11 cellular contexts compared by ENCODE assay signal in the genomic region with DNA sequence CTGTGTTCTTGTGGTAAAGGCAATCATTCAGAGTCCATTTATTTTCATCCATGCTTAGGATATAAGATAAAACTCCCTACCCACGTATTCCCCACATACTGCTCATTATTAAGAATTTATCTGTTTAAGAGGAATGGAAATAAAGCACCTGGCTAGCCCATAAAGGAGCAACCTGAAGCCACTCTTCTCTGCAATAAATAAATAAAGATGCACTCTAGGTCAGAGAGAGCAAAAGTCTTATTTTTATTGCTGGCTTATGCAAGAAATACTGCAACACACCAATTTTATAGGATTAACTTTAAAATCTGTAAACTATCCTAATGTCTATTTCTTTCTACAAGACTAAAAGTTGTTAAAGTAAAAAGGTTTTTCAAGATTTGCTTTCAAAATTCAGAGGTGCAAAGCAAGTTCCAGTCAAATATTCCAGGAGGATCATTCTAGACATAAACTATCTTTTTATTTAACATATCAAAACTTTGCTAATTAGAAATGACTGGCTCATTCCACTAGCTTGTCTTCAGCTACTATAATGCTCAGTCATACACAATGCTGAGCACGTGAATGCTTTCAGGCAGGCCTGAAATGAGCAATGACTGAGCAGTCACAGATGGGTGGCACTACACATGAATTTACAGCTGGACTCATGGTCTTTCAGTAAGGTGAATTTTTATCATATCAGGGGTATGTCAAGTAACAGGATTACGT. TPM values are rescaled to one million over a fixed set of nuclear protein-coding genes. Genes with fewer than 3 reads are reported as not detected.
A peak's percentile ranks its signal among the peaks of the same experiment; 100 is the strongest.
DNase-seq lines count a peak whose midpoint lies in the region; ATAC-seq and TF ChIP-seq lines count a peak whose summit lies in the region.
"Had no signal": no experiment of that assay in that cellular context is flagged by ENCODE, and none has a peak within 500 bp of the region (broad histone marks: within the 10 kb centered on the region; RNA-seq: fewer than 3 reads in every experiment).

No MANE protein-coding gene starts in this region.

- no peak overlapping the region for H3K4me3 ChIP-seq in psoas muscle
- H3K4me3 ChIP-seq: SK-N-MC had no signal

- intact Hi-C loops in psoas muscle (cut with DNase I) = no loop called here

- ATAC-seq in psoas muscle (peak; percentile 60 to 76 (median 70)), HG03280 (IDR thresholded peaks at IDR 0.05; ENCODE audit: unreplicated experiment) (no peak), HG03354 (IDR thresholded peaks at IDR 0.05; ENCODE audit: poor library complexity, severe bottlenecking, unreplicated experiment) (no peak)
- ATAC-seq: activated CD8-positive, alpha-beta memory T cell treated with anti-CD3 and anti-CD28 coated beads, Interleukin-2, amount 10 ng/mL, durations not matched to agents 7 days and 5 days had no signal

- H3K36me3 ChIP-seq in psoas muscle (ENCODE audit: insufficient read depth in 1 of 2, low read depth in 1 of 2) = no peaks in the 10 kb centered on the region

- H3K27me3 ChIP-seq in psoas muscle (ENCODE audit: insufficient read depth in 3 of 3, low read length in 2 of 3) = no peaks in the 10 kb centered on the region

- no peak overlapping the region for H3K27ac ChIP-seq in psoas muscle
- H3K27ac ChIP-seq: SK-N-MC had no signal

- peaks cover 43% of the 10 kb centered on the region for H3K4me1 ChIP-seq in psoas muscle

- peak; percentile 56 for DNase-seq in HCEC 1CT
- peak; percentile 74 for DNase-seq in RKO (ENCODE audit: low spot score)
- peak; percentile 60 for DNase-seq in glomerular visceral epithelial cell (ENCODE audit: extremely low spot score)
- no peak for DNase-seq in psoas muscle
- no peak for DNase-seq in SKM-1 (lab: John Stamatoyannopoulos, UW; ENCODE audit: unreplicated experiment)
- DNase-seq in NCI-H2029 (lab: John Stamatoyannopoulos, UW) = no peak
- DNase-seq: activated CD8-positive, alpha-beta memory T cell treated with anti-CD3 and anti-CD28 coated beads, Interleukin-2, amount 10 ng/mL, durations not matched to agents 7 days and 5 days; NCI-H1092 treated with DMSO at 0.1 percent for 48 hours had no signal

- 65 to 72% (median 65%) methylated on average over 3 of the region's 3 CpGs for WGBS in psoas muscle, 3 donors

- no peaks in the 10 kb centered on the region for H3K9me3 ChIP-seq in psoas muscle

- no peak for TF ChIP-seq CTCF in psoas muscle (IDR thresholded peaks at IDR 0.05)

RNA-seq across cellular contexts. Expression of gene TJP1, which starts 7.1 kb away (rescaled TPM):
- 10 to 100 TPM; 32.6 to 49.9 (median 48.1) TPM for total RNA-seq in psoas muscle
- polyA plus RNA-seq in psoas muscle = 10 to 100 TPM in 2 of 3 donors, 1 to 10 TPM in 1; 8.6 to 16.3 (median 15.5) TPM
- total RNA-seq: activated CD8-positive, alpha-beta memory T cell treated with anti-CD3 and anti-CD28 coated beads, Interleukin-2, amount 10 ng/mL, durations not matched to agents 7 days and 5 days had no signal

Comparison
In these comparisons a context has a peak if more than half of its experiments do, and no peak if none do; other contexts are left out.
1. DNase-seq: peak in HCEC 1CT (single experiment), RKO (single experiment) and glomerular visceral epithelial cell (single experiment); none in psoas muscle (0 of 2), SKM-1 (single experiment) and NCI-H2029 (single experiment).
2. ATAC-seq: peak in psoas muscle (4 of 4); none in HG03280 (single experiment) and HG03354 (single experiment).